ENCODE assay signal across 15 cellular contexts in genomic region chr16:81891734-81892364, GRCh38.
"Had no signal": no experiment of that assay in that cellular context is flagged by ENCODE, and none has a peak within 500 bp of the region (broad histone marks: within the 10 kb centered on the region; RNA-seq: fewer than 3 reads in every experiment).

No MANE protein-coding gene starts in this region.

- H3K27me3 ChIP-seq: right lobe of liver, spleen had no signal

- H3K9me3 ChIP-seq: left ventricle myocardium inferior, right lobe of liver, spleen, thoracic aorta had no signal

- H3K27ac ChIP-seq: left ventricle myocardium inferior, right lobe of liver, spleen, thoracic aorta had no signal

- DNase-seq: activated CD4-positive, alpha-beta T cell treated with anti-CD3 and anti-CD28 coated beads for 4 hours; activated CD8-positive, alpha-beta memory T cell treated with anti-CD3 and anti-CD28 coated beads, Interleukin-2, amount 50 U/mL, for 48 hours; activated CD8-positive, alpha-beta T cell treated with anti-CD3 and anti-CD28 coated beads, Interleukin-2, amount 10 ng/mL, durations not matched to agents 7 days and 5 days; activated naive CD4-positive, alpha-beta T cell; activated T-cell treated with anti-CD3 and anti-CD28 coated beads, Interleukin-2, amount 50 U/mL, for 72 hours; anterior cingulate cortex; hippocampal formation; left ventricle myocardium inferior; mesenchymal stem cell; right lobe of liver; spleen; T-helper 2 cell had no signal

- H3K27ac Mint-ChIP-seq: activated CD8-positive, alpha-beta T cell treated with anti-CD3 and anti-CD28 coated beads, Interleukin-2, amount 10 ng/mL, durations not matched to agents 7 days and 5 days; activated T-cell treated with anti-CD3 and anti-CD28 coated beads, Interleukin-2, amount 50 U/mL, for 72 hours; nephron had no signal

- H3K4me3 ChIP-seq: left ventricle myocardium inferior, right lobe of liver, spleen, thoracic aorta had no signal

- H3K4me1 ChIP-seq: left ventricle myocardium inferior had no signal

- H3K9me3 Mint-ChIP-seq: activated T-cell treated with anti-CD3 and anti-CD28 coated beads, Interleukin-2, amount 50 U/mL, for 72 hours; nephron had no signal

- H3K36me3 ChIP-seq: left ventricle myocardium inferior, thoracic aorta had no signal

- H3K4me3 Mint-ChIP-seq: activated CD8-positive, alpha-beta T cell treated with anti-CD3 and anti-CD28 coated beads, Interleukin-2, amount 10 ng/mL, durations not matched to agents 7 days and 5 days; activated T-cell treated with anti-CD3 and anti-CD28 coated beads, Interleukin-2, amount 50 U/mL, for 72 hours; nephron had no signal

- ATAC-seq: activated CD8-positive, alpha-beta T cell treated with anti-CD3 and anti-CD28 coated beads, Interleukin-2, amount 10 ng/mL, durations not matched to agents 7 days and 5 days; activated T-cell treated with anti-CD3 and anti-CD28 coated beads, Interleukin-2, amount 50 U/mL, for 72 hours; esophagus mucosa; right lobe of liver had no signal
